Comparison of ENCODE assay signal across 8 cellular contexts in the genomic region with DNA sequence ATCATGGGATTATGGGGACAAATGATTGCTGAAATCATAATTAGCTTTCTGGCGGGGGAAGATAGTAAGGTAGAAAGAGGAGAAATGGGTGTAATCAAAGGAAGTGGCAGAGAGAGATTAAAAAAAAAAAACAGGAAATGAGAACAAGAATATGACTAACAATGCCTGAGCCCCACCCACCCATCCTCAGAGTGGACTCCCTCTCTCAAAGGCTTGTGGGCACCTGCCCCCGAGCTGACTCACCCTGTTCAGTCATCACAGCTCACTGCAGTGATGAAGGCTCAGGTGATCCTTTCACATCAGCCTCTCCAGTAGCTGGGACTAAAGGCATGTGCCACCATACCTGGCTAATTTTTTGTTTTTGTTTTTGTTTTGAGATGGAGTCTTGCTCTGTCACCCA. TPM values are rescaled to one million over a fixed set of nuclear protein-coding genes. Genes with fewer than 3 reads are reported as not detected.
A peak's percentile ranks its signal among the peaks of the same experiment; 100 is the strongest.
DNase-seq lines count a peak whose midpoint lies in the region; ATAC-seq and TF ChIP-seq lines count a peak whose summit lies in the region.

No MANE protein-coding gene starts in this region.

- POLR2A ChIA-PET in BJ (lab: Charles Lee) = no interaction called here
- POLR2A ChIA-PET in RWPE1 (lab: Yijun Ruan, JAX; ENCODE audit: low non-redundant PET) = interaction anchor here (1.3 kb wide), 1 partner anchor 26 kb away, joined by 4 read pairs; a partner anchor contains a TSS

- no peak overlapping the region for H3K4me3 ChIP-seq in BJ (ENCODE audit: low read depth, low read length)

- peak; percentile 66 for DNase-seq in BJ (ENCODE audit: low read depth)
- peak; percentile 97 for DNase-seq in RWPE1 (ENCODE audit: low spot score)
- peak; percentile 87 for DNase-seq in activated effector memory CD4-positive, alpha-beta T cell treated with Interleukin-2 at 50 U/mL for 16 hours
- peak; percentile 74 for DNase-seq in hepatic stellate cell (ENCODE audit: low spot score)
- peak; percentile 77 for DNase-seq in stimulated activated CD8-positive, alpha-beta memory T cell treated with anti-CD3 and anti-CD28 coated beads, Interleukin-12 subunit alpha, Interleukin-12 subunit beta, amount 100 ng/mL, for 24 hours (ENCODE audit: extremely low read depth)
- no peak for DNase-seq in DMS 273 (lab: John Stamatoyannopoulos, UW; ENCODE audit: unreplicated experiment)

- TF ChIP-seq CTCF in BJ (IDR thresholded peaks at IDR 0.05; ENCODE audit: insufficient read depth, low read depth, low read length) = no peak
- TF ChIP-seq CTCF in RWPE1 (conservative IDR thresholded peaks at IDR 0.05; ENCODE audit: low read depth) = no peak

- H3K36me3 ChIP-seq in BJ (ENCODE audit: control insufficient read depth, insufficient read depth, low read length) = peaks cover 3% of the 10 kb centered on the region; the same call in 1 of the 2 replicates

- H3K27ac ChIP-seq in RWPE1 = peak overlapping the region; percentile 89

- CTCF ChIA-PET in BJ (lab: Yijun Ruan, JAX) = no interaction called here
- CTCF ChIA-PET in RWPE1 (lab: Yijun Ruan, JAX) = interaction anchor here (0.6 kb wide), 2 partner anchors 213 to 260 kb away, joined by 3 read pairs; no protein-coding TSS in a partner anchor

- peak; percentile 75 for ATAC-seq in GM19328 (IDR thresholded peaks at IDR 0.05; ENCODE audit: unreplicated experiment)
- ATAC-seq in HG03342 (IDR thresholded peaks at IDR 0.05; ENCODE audit: unreplicated experiment) = peak; percentile 96

- H3K27me3 ChIP-seq in BJ (ENCODE audit: control insufficient read depth, insufficient read depth, low read length) = no peaks in the 10 kb centered on the region

RNA-seq across cellular contexts. Expression of a gene that starts 26.4 kb away (rescaled TPM):
- polyA plus RNA-seq in BJ (2011; rRNA removed) = 2,445 and 5,635 TPM in 2 replicates
- 856 and 1,154 TPM in 2 replicates for polyA minus RNA-seq in BJ (2011; rRNA and poly(A)+ RNA removed)

RNA-seq across cellular contexts. Expression of a gene that starts 50.8 kb away (rescaled TPM):
- polyA plus RNA-seq in BJ (2011; rRNA removed) = 10.4 and 13.7 TPM in 2 replicates
- polyA minus RNA-seq in BJ (2011; rRNA and poly(A)+ RNA removed) = 12.4 and 18.7 TPM in 2 replicates
